In the genomic region with DNA sequence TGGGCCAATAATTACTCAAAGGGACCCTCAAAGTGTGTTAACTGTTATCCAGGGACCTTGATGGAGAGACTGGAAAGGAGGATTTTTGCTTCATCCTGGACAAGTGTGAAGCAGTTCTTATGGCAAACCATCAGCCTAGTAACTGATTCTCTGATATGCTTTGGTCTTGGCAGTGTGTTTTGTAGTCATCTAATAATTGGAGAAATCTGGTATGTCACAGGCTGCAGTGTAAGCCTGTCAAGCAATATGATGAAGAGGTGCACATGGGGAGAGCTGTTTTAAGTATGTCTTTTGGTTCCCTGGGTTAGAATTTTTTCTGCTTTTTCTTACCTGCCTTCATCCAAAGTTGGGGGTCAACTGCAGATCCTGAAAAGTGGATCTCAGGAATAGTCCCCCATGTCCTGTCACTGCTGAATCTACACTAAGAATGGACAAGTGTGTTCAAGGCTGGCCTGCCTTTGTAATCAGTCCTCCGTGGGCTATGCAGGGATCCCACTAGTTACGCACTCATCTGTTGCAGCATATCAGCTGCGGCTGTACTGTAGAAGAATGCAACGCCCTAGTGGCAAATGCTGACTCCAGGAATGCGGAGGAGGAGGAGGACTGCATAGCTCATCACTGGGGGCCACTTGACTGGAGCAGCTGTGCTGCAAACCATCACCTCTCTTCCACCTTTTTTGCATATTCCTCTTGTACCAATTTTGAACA, we compare ENCODE assay signal across 8 cellular contexts. TPM values are rescaled to one million over a fixed set of nuclear protein-coding genes. Genes with fewer than 3 reads are reported as not detected.
DNase-seq lines count a peak whose midpoint lies in the region; ATAC-seq and TF ChIP-seq lines count a peak whose summit lies in the region.

No MANE protein-coding gene starts in this region.

- H3K4me3 ChIP-seq in AG10803 (ENCODE audit: low read length): peak overlapping the region; percentile 89
- H3K4me3 ChIP-seq in HUES64 (ENCODE audit: low read length): peak overlapping the region; percentile 81

- H3K27me3 Mint-ChIP-seq in activated T-cell treated with anti-CD3 and anti-CD28 coated beads, Interleukin-2, amount 50 U/mL, for 24 hours: no peaks in the 10 kb centered on the region

- peaks cover 19% of the 10 kb centered on the region for H3K36me3 Mint-ChIP-seq in activated T-cell treated with anti-CD3 and anti-CD28 coated beads, Interleukin-2, amount 50 U/mL, for 24 hours (ENCODE audit: low read depth)

- peaks cover 62% of the 10 kb centered on the region for H3K4me1 Mint-ChIP-seq in activated T-cell treated with anti-CD3 and anti-CD28 coated beads, Interleukin-2, amount 50 U/mL, for 24 hours (ENCODE audit: low read depth)

- DNase-seq in AG10803 (ENCODE audit: low read depth): peak; percentile 91
- DNase-seq in activated T-cell treated with anti-CD3 and anti-CD28 coated beads, Interleukin-2, amount 50 U/mL, for 24 hours: peak; percentile 39
- DNase-seq in foreskin keratinocyte: peak; percentile 66 to 79
- peak; percentile 85 for DNase-seq in posterior vena cava (ENCODE audit: low spot score)
- no peak for DNase-seq in left lobe of liver (ENCODE audit: low spot score)
- no peak for DNase-seq in activated CD4-positive, CD25-positive, alpha-beta regulatory T cell (lab: John Stamatoyannopoulos, UW)

- ATAC-seq in foreskin keratinocyte (peak; percentile 62), left lobe of liver (no peak), GM21526 (IDR thresholded peaks at IDR 0.05; ENCODE audit: low FRiP score, unreplicated experiment) (no peak)

- H3K27me3 ChIP-seq in HUES64 (ENCODE audit: insufficient read depth, low read length): peaks cover 8% of the 10 kb centered on the region; the same call in 1 of the 2 replicates
- no peaks in the 10 kb centered on the region for H3K27me3 ChIP-seq in foreskin keratinocyte

- peak overlapping the region; percentile 43; the same call in 1 of the 2 replicates for H3K9ac ChIP-seq in HUES64 (ENCODE audit: low read depth, low read length)

- no peak overlapping the region for H3K27ac Mint-ChIP-seq in activated T-cell treated with anti-CD3 and anti-CD28 coated beads, Interleukin-2, amount 50 U/mL, for 24 hours

- WGBS in HUES64: 20% methylated on average over 5 of the region's 5 CpGs

- no peaks in the 10 kb centered on the region for H3K36me3 ChIP-seq in HUES64 (ENCODE audit: insufficient read depth, low read length)

- no peaks in the 10 kb centered on the region for H3K9me3 ChIP-seq in HUES64 (ENCODE audit: insufficient read depth, low read depth, low read length)

- H3K27ac ChIP-seq in HUES64 (ENCODE audit: low read depth, low read length) (peak overlapping the region; percentile 50; the same call in 1 of the 2 replicates), foreskin keratinocyte (peak overlapping the region; percentile 52)

- H3K9me3 Mint-ChIP-seq in activated T-cell treated with anti-CD3 and anti-CD28 coated beads, Interleukin-2, amount 50 U/mL, for 24 hours: no peaks in the 10 kb centered on the region

- intact Hi-C loops in posterior vena cava (cut with DNase I): no loop called here

- H3K4me1 ChIP-seq in HUES64 (ENCODE audit: insufficient read depth, low read length) (peaks cover 53% of the 10 kb centered on the region), foreskin keratinocyte (peaks cover 48% of the 10 kb centered on the region)

- TF ChIP-seq CTCF in AG10803 (conservative IDR thresholded peaks at IDR 0.05; ENCODE audit: low read length) (peak; percentile 24; the same call in 1 of the 2 replicates), foreskin keratinocyte (conservative IDR thresholded peaks at IDR 0.05) (peak; percentile 14)

- no peak overlapping the region for H3K4me3 Mint-ChIP-seq in activated T-cell treated with anti-CD3 and anti-CD28 coated beads, Interleukin-2, amount 50 U/mL, for 24 hours

RNA-seq across cellular contexts. Expression of a gene that starts 1.9 kb away (rescaled TPM):
- 87.5 TPM for polyA plus RNA-seq in HUES64 (2013, experiment 1 of 2)
- 86.7 TPM for polyA plus RNA-seq in HUES64 (2013, experiment 2 of 2)
- total RNA-seq in foreskin keratinocyte (128 and 131 TPM in 2 replicates), posterior vena cava (100 to 1,000 TPM; 328 to 409 TPM), left lobe of liver (75.7 TPM)
- polyA plus RNA-seq in foreskin keratinocyte: 87.3 and 89.6 TPM in 2 replicates

RNA-seq across cellular contexts. Expression of a gene that starts 49.8 kb away (rescaled TPM):
- 11.3 TPM for polyA plus RNA-seq in HUES64 (2013, experiment 1 of 2)
- polyA plus RNA-seq in HUES64 (2013, experiment 2 of 2): 15.0 TPM
- total RNA-seq in foreskin keratinocyte (33.5 and 36.6 TPM in 2 replicates), posterior vena cava (10 to 100 TPM; 14.6 to 15.5 TPM), left lobe of liver (12.3 TPM)
- polyA plus RNA-seq in foreskin keratinocyte: 16.4 and 19.6 TPM in 2 replicates

Comparison
In these comparisons a context has a peak if more than half of its experiments do, and no peak if none do; other contexts are left out.
1. DNase-seq: peak in AG10803 (single experiment), activated T-cell treated with anti-CD3 and anti-CD28 coated beads, Interleukin-2, amount 50 U/mL, for 24 hours (single experiment), foreskin keratinocyte (2 of 2) and posterior vena cava (single experiment); none in left lobe of liver (single experiment) and activated CD4-positive, CD25-positive, alpha-beta regulatory T cell (0 of 4).